1 cellular context compared by ENCODE assay signal in genomic region chr3:196739671-196740475, GRCh38.
TF ChIP-seq lines count a peak whose summit lies in the region.

Gene PAK2 (plus strand): TSS chr3:196739857. CDS start chr3:196782647, 42,790 bp downstream.

TF ChIP-seq in GM12878, 131 proteins besides CTCF, POLR2A, EP300 and RAD21 (continued from another document and continues in another):
- TF ChIP-seq RELB (IDR thresholded peaks at IDR 0.05; ENCODE audit: low read depth) (no peak), POU2F2 (IDR thresholded peaks at IDR 0.05; ENCODE audit: borderline replicate concordance, low read depth, low read length) (no peak), IRF3 (IDR thresholded peaks at IDR 0.05) (no peak), KLF5 (IDR thresholded peaks at IDR 0.05; ENCODE audit: partially characterized antibody) (peak; percentile 35), BCL11A (IDR thresholded peaks at IDR 0.05; ENCODE audit: low read depth, low read length) (no peak), MAX (IDR thresholded peaks at IDR 0.05; ENCODE audit: low read depth, low read length) (peak; percentile 62; the same call in 1 of the 2 replicates), RBBP5 (conservative IDR thresholded peaks at IDR 0.05) (no peak), NR2C2 (IDR thresholded peaks at IDR 0.05; ENCODE audit: borderline replicate concordance, control insufficient read depth, insufficient read length, low read depth) (no peak), CHD1 (IDR thresholded peaks at IDR 0.05; ENCODE audit: low read depth, low read length) (no peak), ATF2 (IDR thresholded peaks at IDR 0.05; ENCODE audit: low read length) (no peak), SUPT20H (IDR thresholded peaks at IDR 0.05; ENCODE audit: borderline replicate concordance, control insufficient read depth, low read depth, low read length) (no peak), RUNX3 (IDR thresholded peaks at IDR 0.05; ENCODE audit: low read length) (peak; percentile 49; the same call in 1 of the 2 replicates), RCOR1 (conservative IDR thresholded peaks at IDR 0.05; ENCODE audit: low read depth, low read length) (no peak), NRF1 (conservative IDR thresholded peaks at IDR 0.05; ENCODE audit: low read depth, low read length) (no peak), SMAD1 (IDR thresholded peaks at IDR 0.05; ENCODE audit: low read depth, partially characterized antibody) (no peak), SMAD5 (IDR thresholded peaks at IDR 0.05; ENCODE audit: low read depth) (no peak), HDAC2 (IDR thresholded peaks at IDR 0.05) (no peak), CBX3 (IDR thresholded peaks at IDR 0.05; ENCODE audit: borderline replicate concordance, low read depth) (no peak), MXI1 (IDR thresholded peaks at IDR 0.05; ENCODE audit: low read depth, low read length) (no peak; the same call in 1 of the 2 replicates), WRNIP1 (IDR thresholded peaks at IDR 0.05; ENCODE audit: borderline replicate concordance, low read depth, low read length) (no peak), KDM1A (IDR thresholded peaks at IDR 0.05; ENCODE audit: borderline replicate concordance) (no peak), ASH2L (IDR thresholded peaks at IDR 0.05; ENCODE audit: borderline replicate concordance, low read depth) (0 out of 2 replicates have a peak, but pooled peaks have one; percentile 65), SKIL (IDR thresholded peaks at IDR 0.05; ENCODE audit: low read depth, poor library complexity, severe bottlenecking) (no peak), ZNF687 (IDR thresholded peaks at IDR 0.05) (peak; percentile 33; the same call in 1 of the 2 replicates), ZNF622 (IDR thresholded peaks at IDR 0.05) (no peak), LARP7 (IDR thresholded peaks at IDR 0.05) (peak; percentile 84), SRF (IDR thresholded peaks at IDR 0.05; ENCODE audit: low read depth in 2 of 2, low read length in 2 of 2) (no peak), BCL3 (IDR thresholded peaks at IDR 0.05; ENCODE audit: borderline replicate concordance, insufficient read depth, low read depth, low read length, poor library complexity, severe bottlenecking) (peak; percentile 47), NKRF (conservative IDR thresholded peaks at IDR 0.05) (peak; percentile 76), CHD4 (IDR thresholded peaks at IDR 0.05) (no peak), DPF2 (IDR thresholded peaks at IDR 0.05) (peak; percentile 50; the same call in 1 of the 2 replicates), IRF4 (IDR thresholded peaks at IDR 0.05; ENCODE audit: low read depth, low read length) (no peak), ZNF274 (IDR thresholded peaks at IDR 0.05; ENCODE audit: insufficient read depth, insufficient read length) (no peak), CREB1 (IDR thresholded peaks at IDR 0.05; ENCODE audit: low read depth) (0 out of 2 replicates have a peak, but pooled peaks have one; percentile 51), RELA (IDR thresholded peaks at IDR 0.05; ENCODE audit: borderline replicate concordance, partially characterized antibody) (peak; percentile 26), STAT3 (IDR thresholded peaks at IDR 0.05; ENCODE audit: low read depth, low read length) (no peak), EED (IDR thresholded peaks at IDR 0.05; ENCODE audit: low read depth) (no peak), E2F8 (IDR thresholded peaks at IDR 0.05; ENCODE audit: low read depth, partially characterized antibody) (no peak), PML (IDR thresholded peaks at IDR 0.05; ENCODE audit: low read length) (no peak), ZNF24 (IDR thresholded peaks at IDR 0.05) (no peak), FOS (IDR thresholded peaks at IDR 0.05; ENCODE audit: borderline replicate concordance, extremely low read depth, insufficient read length) (no peak), NFYA (IDR thresholded peaks at IDR 0.05; ENCODE audit: borderline replicate concordance, low read depth, low read length) (no peak), HSF1 (IDR thresholded peaks at IDR 0.05; ENCODE audit: low read depth, low read length) (no peak), STAT1 (conservative IDR thresholded peaks at IDR 0.05) (no peak)
